Comparison of ENCODE assay signal across 30 cellular contexts in the genomic region with DNA sequence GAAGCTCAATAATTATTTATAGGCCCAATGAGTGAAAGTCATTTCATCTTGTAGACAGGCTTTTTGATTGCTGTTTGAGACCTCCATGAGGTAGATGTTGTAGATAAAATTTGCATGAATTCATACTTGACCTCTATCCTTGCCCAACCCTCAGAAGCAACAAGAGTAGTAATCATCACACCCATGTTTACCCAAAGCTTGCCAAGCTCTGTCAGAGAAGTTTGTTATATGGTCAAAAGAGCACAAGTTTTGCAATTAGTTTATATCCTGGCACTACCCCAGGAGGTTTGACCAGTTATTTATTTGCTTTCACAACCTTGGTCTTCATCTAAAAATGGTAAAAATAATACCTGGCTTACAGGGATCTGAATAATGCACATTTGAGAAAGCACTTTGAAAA. TPM values are rescaled to one million over a fixed set of nuclear protein-coding genes. Genes with fewer than 3 reads are reported as not detected.
DNase-seq lines count a peak whose midpoint lies in the region; ATAC-seq lines count a peak whose summit lies in the region.
"Had no signal": no experiment of that assay in that cellular context is flagged by ENCODE, and none has a peak within 500 bp of the region (broad histone marks: within the 10 kb centered on the region; RNA-seq: fewer than 3 reads in every experiment).

No MANE protein-coding gene starts in this region.

- no peaks in the 10 kb centered on the region for H3K27me3 ChIP-seq in adipocyte (replicated peaks; ENCODE audit: control insufficient read depth, insufficient read depth, low read length)
- no peaks in the 10 kb centered on the region for H3K27me3 ChIP-seq in mucosa of stomach (ENCODE audit: control insufficient read depth, insufficient read depth, low read length)

- H3K4me3 Mint-ChIP-seq in activated CD4-positive, alpha-beta memory T cell treated with anti-CD3 and anti-CD28 coated beads for 36 hours, result no peak overlapping the region
- H3K4me3 Mint-ChIP-seq in T-helper 17 cell (no peak overlapping the region), T-cell (no peak overlapping the region)
- H3K4me3 Mint-ChIP-seq: activated naive CD4-positive, alpha-beta T cell treated with anti-CD3 and anti-CD28 coated beads, Interleukin-2, amount 10 ng/mL, durations not matched to agents 7 days and 5 days; activated T-helper 1 cell treated with anti-CD3 and anti-CD28 coated beads, Interleukin-12 subunit alpha, Interleukin-12 subunit beta, Interleukin-2, Interleukin-4 antibody, amounts not matched to agents 30 ng/mL and 10 ng/mL and 1 ng/mL, durations not matched to agents 14 hours and 24 hours and 36 hours; B cell; CD8-positive, alpha-beta T cell; type B pancreatic cell had no signal

- H3K9me3 Mint-ChIP-seq in activated CD4-positive, alpha-beta memory T cell treated with anti-CD3 and anti-CD28 coated beads for 36 hours, result no peaks in the 10 kb centered on the region
- H3K9me3 Mint-ChIP-seq in T-cell, result no peaks in the 10 kb centered on the region
- H3K9me3 Mint-ChIP-seq: activated naive CD4-positive, alpha-beta T cell treated with anti-CD3 and anti-CD28 coated beads, Interleukin-2, amount 10 ng/mL, durations not matched to agents 7 days and 5 days; activated T-helper 1 cell treated with anti-CD3 and anti-CD28 coated beads, Interleukin-12 subunit alpha, Interleukin-12 subunit beta, Interleukin-2, Interleukin-4 antibody, amounts not matched to agents 30 ng/mL and 10 ng/mL and 1 ng/mL, durations not matched to agents 14 hours and 24 hours and 36 hours; CD8-positive, alpha-beta T cell; type B pancreatic cell had no signal

- H3K27me3 Mint-ChIP-seq in activated CD4-positive, alpha-beta memory T cell treated with anti-CD3 and anti-CD28 coated beads for 36 hours, result no peaks in the 10 kb centered on the region
- H3K27me3 Mint-ChIP-seq in T-helper 17 cell (peaks cover 7% of the 10 kb centered on the region), T-cell (peaks cover 0 to 3% of the 10 kb centered on the region in 2 donors)
- H3K27me3 Mint-ChIP-seq: activated naive CD4-positive, alpha-beta T cell treated with anti-CD3 and anti-CD28 coated beads, Interleukin-2, amount 10 ng/mL, durations not matched to agents 7 days and 5 days; progenitor cell of endocrine pancreas; type B pancreatic cell had no signal

- H3K4me1 Mint-ChIP-seq in activated CD4-positive, alpha-beta memory T cell treated with anti-CD3 and anti-CD28 coated beads for 36 hours (ENCODE audit: low read depth), result no peaks in the 10 kb centered on the region
- H3K4me1 Mint-ChIP-seq in T-helper 17 cell (no peaks in the 10 kb centered on the region), T-cell (no peaks in the 10 kb centered on the region)
- H3K4me1 Mint-ChIP-seq: activated naive CD4-positive, alpha-beta T cell treated with anti-CD3 and anti-CD28 coated beads, Interleukin-2, amount 10 ng/mL, durations not matched to agents 7 days and 5 days; B cell had no signal

- POLR2A ChIA-PET in activated CD4-positive, alpha-beta memory T cell treated with anti-CD3 and anti-CD28 coated beads for 36 hours (lab: Charles Lee), result no interaction called here
- POLR2A ChIA-PET in T-cell (lab: Charles Lee), result no interaction called here

- H3K9me3 ChIP-seq in adipocyte (ENCODE audit: control insufficient read depth, low read length) (no peaks in the 10 kb centered on the region), mucosa of stomach (ENCODE audit: control insufficient read depth, low read length) (no peaks in the 10 kb centered on the region), T-helper 17 cell (ENCODE audit: control insufficient read depth, low read length, poor library complexity, severe bottlenecking) (no peaks in the 10 kb centered on the region)
- H3K9me3 ChIP-seq: SJSA1 had no signal

- H3K4me3 ChIP-seq in adipocyte (ENCODE audit: low read length), result no peak overlapping the region
- no peak overlapping the region for H3K4me3 ChIP-seq in mucosa of stomach (ENCODE audit: low read length)
- H3K4me3 ChIP-seq: GM12878, SJSA1 had no signal

- intact Hi-C loops in activated CD4-positive, alpha-beta memory T cell treated with anti-CD3 and anti-CD28 coated beads for 36 hours (cut with micrococcal nuclease), result no loop called here

- ATAC-seq in T-helper 17 cell (no peak), T-cell (replicated peaks in 1 of 4) (no peak)
- ATAC-seq: CD8-positive, alpha-beta T cell; GM12878; HCT116; Panc1 had no signal

- H3K36me3 ChIP-seq in adipocyte (ENCODE audit: control insufficient read depth, insufficient read depth, low read length, severe bottlenecking) (no peaks in the 10 kb centered on the region), mucosa of stomach (ENCODE audit: control insufficient read depth, insufficient read depth, low read length) (no peaks in the 10 kb centered on the region)
- H3K36me3 ChIP-seq: SJSA1 had no signal

- no peak overlapping the region for H3K27ac Mint-ChIP-seq in activated CD4-positive, alpha-beta memory T cell treated with anti-CD3 and anti-CD28 coated beads for 36 hours
- H3K27ac Mint-ChIP-seq in T-helper 17 cell, result no peak overlapping the region
- no peak overlapping the region for H3K27ac Mint-ChIP-seq in T-cell
- H3K27ac Mint-ChIP-seq: activated naive CD4-positive, alpha-beta T cell treated with anti-CD3 and anti-CD28 coated beads, Interleukin-2, amount 10 ng/mL, durations not matched to agents 7 days and 5 days; activated T-helper 1 cell treated with anti-CD3 and anti-CD28 coated beads, Interleukin-12 subunit alpha, Interleukin-12 subunit beta, Interleukin-2, Interleukin-4 antibody, amounts not matched to agents 30 ng/mL and 10 ng/mL and 1 ng/mL, durations not matched to agents 14 hours and 24 hours and 36 hours; B cell; CD8-positive, alpha-beta T cell; progenitor cell of endocrine pancreas; type B pancreatic cell had no signal

- H3K9ac ChIP-seq in adipocyte (ENCODE audit: low read length) (no peak overlapping the region), mucosa of stomach (ENCODE audit: low read length) (peak overlapping the region; percentile 19)
- H3K9ac ChIP-seq: KMS-11 had no signal

- H3K4me1 ChIP-seq in adipocyte (ENCODE audit: control insufficient read depth, insufficient read depth, low read length), result peaks cover 36% of the 10 kb centered on the region
- peaks cover 42% of the 10 kb centered on the region for H3K4me1 ChIP-seq in mucosa of stomach (ENCODE audit: control insufficient read depth, insufficient read depth, low read length)
- H3K4me1 ChIP-seq: SJSA1 had no signal

- H3K36me3 Mint-ChIP-seq in activated CD4-positive, alpha-beta memory T cell treated with anti-CD3 and anti-CD28 coated beads for 36 hours, result no peaks in the 10 kb centered on the region
- no peaks in the 10 kb centered on the region for H3K36me3 Mint-ChIP-seq in T-helper 17 cell (ENCODE audit: low read depth)
- no peaks in the 10 kb centered on the region for H3K36me3 Mint-ChIP-seq in T-cell
- H3K36me3 Mint-ChIP-seq: activated naive CD4-positive, alpha-beta T cell treated with anti-CD3 and anti-CD28 coated beads, Interleukin-2, amount 10 ng/mL, durations not matched to agents 7 days and 5 days; CD8-positive, alpha-beta T cell; type B pancreatic cell had no signal

- DNase-seq in H4 (ENCODE audit: low spot score), result peak; percentile 34
- peak; percentile 65 for DNase-seq in adipocyte (ENCODE audit: low read depth)
- peak; percentile 92 for DNase-seq in fibroblast of gingiva (ENCODE audit: low read depth)
- no peak for DNase-seq in activated CD4-positive, alpha-beta memory T cell treated with anti-CD3 and anti-CD28 coated beads for 36 hours
- DNase-seq in stimulated activated naive CD4-positive, alpha-beta T cell treated with Interleukin-2 at 50 U/mL for 16 hours (lab: John Stamatoyannopoulos, UW), result no peak
- no peak for DNase-seq in T-helper 17 cell
- DNase-seq in T-cell, result no peak
- DNase-seq: activated CD4-positive, alpha-beta T cell treated with anti-CD3 and anti-CD28 coated beads, Interleukin-2, amount 50 U/mL, for 4 hours; activated CD4-positive, CD25-positive, alpha-beta regulatory T cell; activated naive CD4-positive, alpha-beta T cell treated with anti-CD3 and anti-CD28 coated beads, Interleukin-2, amount 10 ng/mL, durations not matched to agents 7 days and 5 days; amygdala; CD8-positive, alpha-beta T cell; cortex of kidney; DMS 273 treated with DMSO at 0.1 percent for 48 hours; EL; mammary epithelial cell; NCI-H1436 treated with DMSO at 0.1 percent for 48 hours; NK-92 treated with Interleukin-12 subunit alpha and Interleukin-12 subunit beta, amount 100 ng/mL, for 24 hours had no signal

- CTCF ChIA-PET in activated CD4-positive, alpha-beta memory T cell treated with anti-CD3 and anti-CD28 coated beads for 36 hours (lab: Charles Lee), result interaction anchor here (0.9 kb wide), 1 partner anchor 9 kb away, joined by 5 read pairs; no protein-coding TSS in a partner anchor
- CTCF ChIA-PET in T-cell (lab: Charles Lee), result interaction anchor here (0.6 to 1.0 kb wide), 3 partner anchors 9 to 470 kb away, joined by 3 read pairs; no protein-coding TSS in a partner anchor

RNA-seq across cellular contexts. Expression of a gene that starts 20.7 kb away (rescaled TPM):
- not detected in 2 replicates for total RNA-seq in H4 (2014; rRNA removed; shearing (Covaris generic))
- total RNA-seq in activated CD4-positive, alpha-beta memory T cell treated with anti-CD3 and anti-CD28 coated beads for 36 hours, result not detected
- total RNA-seq in T-helper 17 cell, result not detected
- total RNA-seq in T-cell, result not detected
- total RNA-seq: activated T-helper 1 cell treated with anti-CD3 and anti-CD28 coated beads, Interleukin-12 subunit alpha, Interleukin-12 subunit beta, Interleukin-2, Interleukin-4 antibody, amounts not matched to agents 30 ng/mL and 10 ng/mL and 1 ng/mL, durations not matched to agents 14 hours and 24 hours and 36 hours; B cell; CD8-positive, alpha-beta T cell; GM12878; kidney epithelial cell; myocyte; progenitor cell of endocrine pancreas; SJSA1 had no signal

Comparison
In these comparisons a context has a peak if more than half of its experiments do, and no peak if none do; other contexts are left out.
1. DNase-seq: peak in H4 (single experiment), adipocyte (single experiment) and fibroblast of gingiva (single experiment); none in activated CD4-positive, alpha-beta memory T cell treated with anti-CD3 and anti-CD28 coated beads for 36 hours (single experiment), stimulated activated naive CD4-positive, alpha-beta T cell treated with Interleukin-2 at 50 U/mL for 16 hours (single experiment), T-helper 17 cell (0 of 3) and T-cell (0 of 34).